1 cellular context compared by ENCODE assay signal in the genomic region with DNA sequence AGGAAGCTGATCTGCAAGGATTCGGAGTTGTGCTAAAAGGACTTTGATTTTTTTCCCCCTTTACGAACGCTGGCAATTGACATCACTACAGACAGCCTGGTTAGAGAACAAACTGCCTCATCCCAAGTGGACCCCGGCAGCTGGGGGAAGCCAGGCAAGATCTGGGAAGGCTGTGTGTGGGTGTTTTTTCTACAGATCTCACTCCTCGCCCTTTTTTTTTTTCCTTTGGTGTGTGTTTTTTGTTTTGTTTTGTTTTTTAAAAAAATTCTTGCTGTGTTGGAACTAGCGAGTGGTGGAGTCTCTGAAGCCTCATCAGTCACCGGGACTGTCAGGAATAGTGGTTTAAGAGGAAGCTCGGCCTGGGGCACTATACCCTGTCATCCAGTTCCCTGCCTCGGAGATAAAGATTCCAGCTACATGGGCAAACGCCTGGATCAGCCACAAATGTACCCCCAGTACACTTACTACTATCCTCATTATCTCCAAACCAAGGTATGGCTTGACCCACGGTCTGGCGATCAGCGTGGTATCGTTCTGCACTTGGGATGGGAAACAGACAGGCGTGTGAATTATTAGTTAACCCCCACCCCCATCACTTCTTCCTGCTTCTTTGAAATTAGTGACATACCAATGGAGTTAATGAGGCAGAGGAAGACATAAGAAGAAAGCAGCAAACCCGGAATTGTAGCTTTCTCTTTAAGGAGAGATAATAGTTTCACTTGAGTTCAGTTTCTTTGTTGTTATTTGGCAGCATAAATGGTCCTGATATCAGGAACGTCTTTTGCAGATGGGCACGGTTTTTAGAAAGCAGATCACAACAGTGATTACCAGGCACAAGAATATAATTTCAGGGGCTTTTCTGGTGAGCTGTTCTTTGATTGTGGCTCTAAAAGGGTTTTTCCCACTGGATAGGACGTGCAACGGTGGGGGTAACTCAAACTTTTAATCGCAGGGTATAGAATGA.
TF ChIP-seq lines count a peak whose summit lies in the region.

No MANE protein-coding gene starts in this region.

TF ChIP-seq in GM12878, 131 proteins besides CTCF, POLR2A, EP300 and RAD21 (continued from another document and continues in another):
- TF ChIP-seq, protein P1, sequence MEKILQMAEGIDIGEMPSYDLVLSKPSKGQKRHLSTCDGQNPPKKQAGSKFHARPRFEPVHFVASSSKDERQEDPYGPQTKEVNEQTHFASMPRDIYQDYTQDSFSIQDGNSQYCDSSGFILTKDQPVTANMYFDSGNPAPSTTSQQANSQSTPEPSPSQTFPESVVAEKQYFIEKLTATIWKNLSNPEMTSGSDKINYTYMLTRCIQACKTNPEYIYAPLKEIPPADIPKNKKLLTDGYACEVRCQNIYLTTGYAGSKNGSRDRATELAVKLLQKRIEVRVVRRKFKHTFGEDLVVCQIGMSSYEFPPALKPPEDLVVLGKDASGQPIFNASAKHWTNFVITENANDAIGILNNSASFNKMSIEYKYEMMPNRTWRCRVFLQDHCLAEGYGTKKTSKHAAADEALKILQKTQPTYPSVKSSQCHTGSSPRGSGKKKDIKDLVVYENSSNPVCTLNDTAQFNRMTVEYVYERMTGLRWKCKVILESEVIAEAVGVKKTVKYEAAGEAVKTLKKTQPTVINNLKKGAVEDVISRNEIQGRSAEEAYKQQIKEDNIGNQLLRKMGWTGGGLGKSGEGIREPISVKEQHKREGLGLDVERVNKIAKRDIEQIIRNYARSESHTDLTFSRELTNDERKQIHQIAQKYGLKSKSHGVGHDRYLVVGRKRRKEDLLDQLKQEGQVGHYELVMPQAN (conservative IDR thresholded peaks at IDR 0.05): 0 out of 2 replicates have a peak, but pooled peaks have one; percentile 25
- TF ChIP-seq CBX3 (IDR thresholded peaks at IDR 0.05; ENCODE audit: borderline replicate concordance, low read depth) (no peak), IKZF1 (conservative IDR thresholded peaks at IDR 0.05) (peak; percentile 60; the same call in 1 of the 2 replicates), NR2C1 (IDR thresholded peaks at IDR 0.05) (no peak), NFIC (IDR thresholded peaks at IDR 0.05; ENCODE audit: low read depth, low read length) (peak; percentile 77), BHLHE40 (IDR thresholded peaks at IDR 0.05; ENCODE audit: borderline replicate concordance in 1 of 2, low read depth in 2 of 2, low read length in 1 of 2) (peak; percentile 60 to 68; a peak in 3 of 4 replicates), GABPA (IDR thresholded peaks at IDR 0.05; ENCODE audit: low read depth) (0 out of 2 replicates have a peak, but pooled peaks have one; percentile 4), NR2F1 (conservative IDR thresholded peaks at IDR 0.05) (no peak), JUNB (IDR thresholded peaks at IDR 0.05) (peak; percentile 87), PAX5 (IDR thresholded peaks at IDR 0.05; ENCODE audit: borderline replicate concordance, low read depth, low read length) (no peak), TCF12 (IDR thresholded peaks at IDR 0.05; ENCODE audit: low read depth, low read length) (no peak), NFXL1 (IDR thresholded peaks at IDR 0.05; ENCODE audit: borderline replicate concordance) (no peak), MEF2B (IDR thresholded peaks at IDR 0.05; ENCODE audit: partially characterized antibody, poor library complexity, severe bottlenecking) (no peak), SMARCA5 (IDR thresholded peaks at IDR 0.05) (0 out of 2 replicates have a peak, but pooled peaks have one; percentile 18), HDAC2 (IDR thresholded peaks at IDR 0.05) (no peak), IRF4 (IDR thresholded peaks at IDR 0.05; ENCODE audit: low read depth, low read length) (no peak), MTA3 (IDR thresholded peaks at IDR 0.05; ENCODE audit: borderline replicate concordance, low read length) (no peak), FOXM1 (IDR thresholded peaks at IDR 0.05; ENCODE audit: low read depth, low read length) (peak; percentile 59; the same call in 1 of the 2 replicates), SMAD5 (IDR thresholded peaks at IDR 0.05; ENCODE audit: low read depth) (no peak), SUPT20H (IDR thresholded peaks at IDR 0.05; ENCODE audit: borderline replicate concordance, control insufficient read depth, low read depth, low read length) (no peak), POLR2AphosphoS2 (IDR thresholded peaks at IDR 0.05; ENCODE audit: low read depth, low read length) (no peak), NFYA (IDR thresholded peaks at IDR 0.05; ENCODE audit: borderline replicate concordance, low read depth, low read length) (no peak), MTA2 (IDR thresholded peaks at IDR 0.05; ENCODE audit: low read depth) (peak; percentile 78), CBX5 (IDR thresholded peaks at IDR 0.05; ENCODE audit: low read depth) (0 out of 2 replicates have a peak, but pooled peaks have one; percentile 26), IKZF2 (IDR thresholded peaks at IDR 0.05) (peak; percentile 43 to 67; a peak in 2 of 4 replicates), EED (IDR thresholded peaks at IDR 0.05; ENCODE audit: low read depth) (peak; percentile 53; the same call in 1 of the 2 replicates)
- TF ChIP-seq, protein P2, sequence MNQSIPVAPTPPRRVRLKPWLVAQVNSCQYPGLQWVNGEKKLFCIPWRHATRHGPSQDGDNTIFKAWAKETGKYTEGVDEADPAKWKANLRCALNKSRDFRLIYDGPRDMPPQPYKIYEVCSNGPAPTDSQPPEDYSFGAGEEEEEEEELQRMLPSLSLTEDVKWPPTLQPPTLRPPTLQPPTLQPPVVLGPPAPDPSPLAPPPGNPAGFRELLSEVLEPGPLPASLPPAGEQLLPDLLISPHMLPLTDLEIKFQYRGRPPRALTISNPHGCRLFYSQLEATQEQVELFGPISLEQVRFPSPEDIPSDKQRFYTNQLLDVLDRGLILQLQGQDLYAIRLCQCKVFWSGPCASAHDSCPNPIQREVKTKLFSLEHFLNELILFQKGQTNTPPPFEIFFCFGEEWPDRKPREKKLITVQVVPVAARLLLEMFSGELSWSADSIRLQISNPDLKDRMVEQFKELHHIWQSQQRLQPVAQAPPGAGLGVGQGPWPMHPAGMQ (IDR thresholded peaks at IDR 0.05; ENCODE audit: borderline replicate concordance): no peak
- TF ChIP-seq, protein P3, sequence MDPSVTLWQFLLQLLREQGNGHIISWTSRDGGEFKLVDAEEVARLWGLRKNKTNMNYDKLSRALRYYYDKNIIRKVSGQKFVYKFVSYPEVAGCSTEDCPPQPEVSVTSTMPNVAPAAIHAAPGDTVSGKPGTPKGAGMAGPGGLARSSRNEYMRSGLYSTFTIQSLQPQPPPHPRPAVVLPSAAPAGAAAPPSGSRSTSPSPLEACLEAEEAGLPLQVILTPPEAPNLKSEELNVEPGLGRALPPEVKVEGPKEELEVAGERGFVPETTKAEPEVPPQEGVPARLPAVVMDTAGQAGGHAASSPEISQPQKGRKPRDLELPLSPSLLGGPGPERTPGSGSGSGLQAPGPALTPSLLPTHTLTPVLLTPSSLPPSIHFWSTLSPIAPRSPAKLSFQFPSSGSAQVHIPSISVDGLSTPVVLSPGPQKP (IDR thresholded peaks at IDR 0.05; ENCODE audit: low read depth, low read length): 0 out of 2 replicates have a peak, but pooled peaks have one; percentile 21
- TF ChIP-seq, protein P4, sequence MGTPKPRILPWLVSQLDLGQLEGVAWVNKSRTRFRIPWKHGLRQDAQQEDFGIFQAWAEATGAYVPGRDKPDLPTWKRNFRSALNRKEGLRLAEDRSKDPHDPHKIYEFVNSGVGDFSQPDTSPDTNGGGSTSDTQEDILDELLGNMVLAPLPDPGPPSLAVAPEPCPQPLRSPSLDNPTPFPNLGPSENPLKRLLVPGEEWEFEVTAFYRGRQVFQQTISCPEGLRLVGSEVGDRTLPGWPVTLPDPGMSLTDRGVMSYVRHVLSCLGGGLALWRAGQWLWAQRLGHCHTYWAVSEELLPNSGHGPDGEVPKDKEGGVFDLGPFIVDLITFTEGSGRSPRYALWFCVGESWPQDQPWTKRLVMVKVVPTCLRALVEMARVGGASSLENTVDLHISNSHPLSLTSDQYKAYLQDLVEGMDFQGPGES (IDR thresholded peaks at IDR 0.05): no peak
- TF ChIP-seq, protein P5, sequence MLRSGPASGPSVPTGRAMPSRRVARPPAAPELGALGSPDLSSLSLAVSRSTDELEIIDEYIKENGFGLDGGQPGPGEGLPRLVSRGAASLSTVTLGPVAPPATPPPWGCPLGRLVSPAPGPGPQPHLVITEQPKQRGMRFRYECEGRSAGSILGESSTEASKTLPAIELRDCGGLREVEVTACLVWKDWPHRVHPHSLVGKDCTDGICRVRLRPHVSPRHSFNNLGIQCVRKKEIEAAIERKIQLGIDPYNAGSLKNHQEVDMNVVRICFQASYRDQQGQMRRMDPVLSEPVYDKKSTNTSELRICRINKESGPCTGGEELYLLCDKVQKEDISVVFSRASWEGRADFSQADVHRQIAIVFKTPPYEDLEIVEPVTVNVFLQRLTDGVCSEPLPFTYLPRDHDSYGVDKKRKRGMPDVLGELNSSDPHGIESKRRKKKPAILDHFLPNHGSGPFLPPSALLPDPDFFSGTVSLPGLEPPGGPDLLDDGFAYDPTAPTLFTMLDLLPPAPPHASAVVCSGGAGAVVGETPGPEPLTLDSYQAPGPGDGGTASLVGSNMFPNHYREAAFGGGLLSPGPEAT (IDR thresholded peaks at IDR 0.05; ENCODE audit: low read depth): peak; percentile 83
- TF ChIP-seq, protein P6, sequence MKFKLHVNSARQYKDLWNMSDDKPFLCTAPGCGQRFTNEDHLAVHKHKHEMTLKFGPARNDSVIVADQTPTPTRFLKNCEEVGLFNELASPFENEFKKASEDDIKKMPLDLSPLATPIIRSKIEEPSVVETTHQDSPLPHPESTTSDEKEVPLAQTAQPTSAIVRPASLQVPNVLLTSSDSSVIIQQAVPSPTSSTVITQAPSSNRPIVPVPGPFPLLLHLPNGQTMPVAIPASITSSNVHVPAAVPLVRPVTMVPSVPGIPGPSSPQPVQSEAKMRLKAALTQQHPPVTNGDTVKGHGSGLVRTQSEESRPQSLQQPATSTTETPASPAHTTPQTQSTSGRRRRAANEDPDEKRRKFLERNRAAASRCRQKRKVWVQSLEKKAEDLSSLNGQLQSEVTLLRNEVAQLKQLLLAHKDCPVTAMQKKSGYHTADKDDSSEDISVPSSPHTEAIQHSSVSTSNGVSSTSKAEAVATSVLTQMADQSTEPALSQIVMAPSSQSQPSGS (IDR thresholded peaks at IDR 0.05; ENCODE audit: low read length): peak; percentile 53; the same call in 1 of the 2 replicates
- TF ChIP-seq, protein P7, sequence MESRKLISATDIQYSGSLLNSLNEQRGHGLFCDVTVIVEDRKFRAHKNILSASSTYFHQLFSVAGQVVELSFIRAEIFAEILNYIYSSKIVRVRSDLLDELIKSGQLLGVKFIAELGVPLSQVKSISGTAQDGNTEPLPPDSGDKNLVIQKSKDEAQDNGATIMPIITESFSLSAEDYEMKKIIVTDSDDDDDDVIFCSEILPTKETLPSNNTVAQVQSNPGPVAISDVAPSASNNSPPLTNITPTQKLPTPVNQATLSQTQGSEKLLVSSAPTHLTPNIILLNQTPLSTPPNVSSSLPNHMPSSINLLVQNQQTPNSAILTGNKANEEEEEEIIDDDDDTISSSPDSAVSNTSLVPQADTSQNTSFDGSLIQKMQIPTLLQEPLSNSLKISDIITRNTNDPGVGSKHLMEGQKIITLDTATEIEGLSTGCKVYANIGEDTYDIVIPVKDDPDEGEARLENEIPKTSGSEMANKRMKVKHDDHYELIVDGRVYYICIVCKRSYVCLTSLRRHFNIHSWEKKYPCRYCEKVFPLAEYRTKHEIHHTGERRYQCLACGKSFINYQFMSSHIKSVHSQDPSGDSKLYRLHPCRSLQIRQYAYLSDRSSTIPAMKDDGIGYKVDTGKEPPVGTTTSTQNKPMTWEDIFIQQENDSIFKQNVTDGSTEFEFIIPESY (IDR thresholded peaks at IDR 0.05): no peak
- TF ChIP-seq, protein P8, sequence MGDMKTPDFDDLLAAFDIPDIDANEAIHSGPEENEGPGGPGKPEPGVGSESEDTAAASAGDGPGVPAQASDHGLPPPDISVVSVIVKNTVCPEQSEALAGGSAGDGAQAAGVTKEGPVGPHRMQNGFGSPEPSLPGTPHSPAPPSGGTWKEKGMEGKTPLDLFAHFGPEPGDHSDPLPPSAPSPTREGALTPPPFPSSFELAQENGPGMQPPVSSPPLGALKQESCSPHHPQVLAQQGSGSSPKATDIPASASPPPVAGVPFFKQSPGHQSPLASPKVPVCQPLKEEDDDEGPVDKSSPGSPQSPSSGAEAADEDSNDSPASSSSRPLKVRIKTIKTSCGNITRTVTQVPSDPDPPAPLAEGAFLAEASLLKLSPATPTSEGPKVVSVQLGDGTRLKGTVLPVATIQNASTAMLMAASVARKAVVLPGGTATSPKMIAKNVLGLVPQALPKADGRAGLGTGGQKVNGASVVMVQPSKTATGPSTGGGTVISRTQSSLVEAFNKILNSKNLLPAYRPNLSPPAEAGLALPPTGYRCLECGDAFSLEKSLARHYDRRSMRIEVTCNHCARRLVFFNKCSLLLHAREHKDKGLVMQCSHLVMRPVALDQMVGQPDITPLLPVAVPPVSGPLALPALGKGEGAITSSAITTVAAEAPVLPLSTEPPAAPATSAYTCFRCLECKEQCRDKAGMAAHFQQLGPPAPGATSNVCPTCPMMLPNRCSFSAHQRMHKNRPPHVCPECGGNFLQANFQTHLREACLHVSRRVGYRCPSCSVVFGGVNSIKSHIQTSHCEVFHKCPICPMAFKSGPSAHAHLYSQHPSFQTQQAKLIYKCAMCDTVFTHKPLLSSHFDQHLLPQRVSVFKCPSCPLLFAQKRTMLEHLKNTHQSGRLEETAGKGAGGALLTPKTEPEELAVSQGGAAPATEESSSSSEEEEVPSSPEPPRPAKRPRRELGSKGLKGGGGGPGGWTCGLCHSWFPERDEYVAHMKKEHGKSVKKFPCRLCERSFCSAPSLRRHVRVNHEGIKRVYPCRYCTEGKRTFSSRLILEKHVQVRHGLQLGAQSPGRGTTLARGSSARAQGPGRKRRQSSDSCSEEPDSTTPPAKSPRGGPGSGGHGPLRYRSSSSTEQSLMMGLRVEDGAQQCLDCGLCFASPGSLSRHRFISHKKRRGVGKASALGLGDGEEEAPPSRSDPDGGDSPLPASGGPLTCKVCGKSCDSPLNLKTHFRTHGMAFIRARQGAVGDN (IDR thresholded peaks at IDR 0.05): no peak
- TF ChIP-seq, protein P9, sequence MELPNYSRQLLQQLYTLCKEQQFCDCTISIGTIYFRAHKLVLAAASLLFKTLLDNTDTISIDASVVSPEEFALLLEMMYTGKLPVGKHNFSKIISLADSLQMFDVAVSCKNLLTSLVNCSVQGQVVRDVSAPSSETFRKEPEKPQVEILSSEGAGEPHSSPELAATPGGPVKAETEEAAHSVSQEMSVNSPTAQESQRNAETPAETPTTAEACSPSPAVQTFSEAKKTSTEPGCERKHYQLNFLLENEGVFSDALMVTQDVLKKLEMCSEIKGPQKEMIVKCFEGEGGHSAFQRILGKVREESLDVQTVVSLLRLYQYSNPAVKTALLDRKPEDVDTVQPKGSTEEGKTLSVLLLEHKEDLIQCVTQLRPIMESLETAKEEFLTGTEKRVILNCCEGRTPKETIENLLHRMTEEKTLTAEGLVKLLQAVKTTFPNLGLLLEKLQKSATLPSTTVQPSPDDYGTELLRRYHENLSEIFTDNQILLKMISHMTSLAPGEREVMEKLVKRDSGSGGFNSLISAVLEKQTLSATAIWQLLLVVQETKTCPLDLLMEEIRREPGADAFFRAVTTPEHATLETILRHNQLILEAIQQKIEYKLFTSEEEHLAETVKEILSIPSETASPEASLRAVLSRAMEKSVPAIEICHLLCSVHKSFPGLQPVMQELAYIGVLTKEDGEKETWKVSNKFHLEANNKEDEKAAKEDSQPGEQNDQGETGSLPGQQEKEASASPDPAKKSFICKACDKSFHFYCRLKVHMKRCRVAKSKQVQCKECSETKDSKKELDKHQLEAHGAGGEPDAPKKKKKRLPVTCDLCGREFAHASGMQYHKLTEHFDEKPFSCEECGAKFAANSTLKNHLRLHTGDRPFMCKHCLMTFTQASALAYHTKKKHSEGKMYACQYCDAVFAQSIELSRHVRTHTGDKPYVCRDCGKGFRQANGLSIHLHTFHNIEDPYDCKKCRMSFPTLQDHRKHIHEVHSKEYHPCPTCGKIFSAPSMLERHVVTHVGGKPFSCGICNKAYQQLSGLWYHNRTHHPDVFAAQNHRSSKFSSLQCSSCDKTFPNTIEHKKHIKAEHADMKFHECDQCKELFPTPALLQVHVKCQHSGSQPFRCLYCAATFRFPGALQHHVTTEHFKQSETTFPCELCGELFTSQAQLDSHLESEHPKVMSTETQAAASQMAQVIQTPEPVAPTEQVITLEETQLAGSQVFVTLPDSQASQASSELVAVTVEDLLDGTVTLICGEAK (IDR thresholded peaks at IDR 0.05; ENCODE audit: borderline replicate concordance): peak; percentile 38; the same call in 1 of the 2 replicates
